In genomic region chr16:57949013-57949412, GRCh38 we compare ENCODE assay signal across 23 cellular contexts. TPM values are rescaled to one million over a fixed set of nuclear protein-coding genes. Genes with fewer than 3 reads are reported as not detected.
"Had no signal": no experiment of that assay in that cellular context is flagged by ENCODE, and none has a peak within 500 bp of the region (broad histone marks: within the 10 kb centered on the region; RNA-seq: fewer than 3 reads in every experiment).

No MANE protein-coding gene starts in this region.

- DNase-seq: activated CD8-positive, alpha-beta memory T cell treated with anti-CD3 and anti-CD28 coated beads for 24 hours; activated CD8-positive, alpha-beta memory T cell treated with anti-CD3 and anti-CD28 coated beads, Interleukin-2, amount 50 U/mL, for 4 hours; activated T-cell treated with anti-CD3 and anti-CD28 coated beads, Interleukin-2, amount 50 U/mL, for 24 hours; aorta; effector CD4-positive, alpha-beta T cell; foreskin keratinocyte; lower lobe of right lung; naive B cell; small intestine; stimulated activated CD4-positive, alpha-beta T cell treated with anti-CD3 and anti-CD28 coated beads, Interleukin-15, amount 100 ng/mL, for 24 hours; stimulated activated naive B cell treated with anti-CD40 and anti-IgM and Interleukin-4, amounts not matched to agents 10 μg/mL and 1 μg/mL and 100 μg/mL, for 72 hours; transverse colon; uterus had no signal

- H3K9me3 Mint-ChIP-seq: activated naive CD4-positive, alpha-beta T cell treated with anti-CD3 and anti-CD28 coated beads, Interleukin-2, amount 50 U/mL, for 72 hours; activated T-cell treated with anti-CD3 and anti-CD28 coated beads, Interleukin-2, amount 50 U/mL, for 24 hours; activated T-helper 17 cell treated with anti-CD3 and anti-CD28 coated beads, Interleukin-2, amount 50 U/mL, for 72 hours; dendritic cell treated with granulocyte-macrophage colony-stimulating factor and Interleukin-4, amounts not matched to agents 40 ng/mL and 50 ng/mL, for 4 days; stimulated activated naive B cell treated with anti-CD40 and anti-IgM and Interleukin-4, amounts not matched to agents 10 μg/mL and 1 μg/mL and 100 μg/mL, for 72 hours had no signal

- H3K4me3 Mint-ChIP-seq: activated T-cell treated with anti-CD3 and anti-CD28 coated beads, Interleukin-2, amount 50 U/mL, for 24 hours; activated T-helper 17 cell treated with anti-CD3 and anti-CD28 coated beads, Interleukin-2, amount 50 U/mL, for 72 hours; dendritic cell treated with granulocyte-macrophage colony-stimulating factor and Interleukin-4, amounts not matched to agents 40 ng/mL and 50 ng/mL, for 4 days; naive B cell; stimulated activated naive B cell treated with anti-CD40 and anti-IgM and Interleukin-4, amounts not matched to agents 10 μg/mL and 1 μg/mL and 100 μg/mL, for 72 hours had no signal

- H3K4me3 ChIP-seq: lower lobe of right lung, transverse colon, uterus had no signal

- H3K36me3 ChIP-seq: lower lobe of right lung, transverse colon, uterus had no signal

- H3K4me1 ChIP-seq: foreskin keratinocyte, transverse colon, uterus had no signal

- H3K4me1 Mint-ChIP-seq: activated T-helper 17 cell treated with anti-CD3 and anti-CD28 coated beads, Interleukin-2, amount 50 U/mL, for 72 hours; brain; naive B cell; stimulated activated naive B cell treated with anti-CD40 and anti-IgM and Interleukin-4, amounts not matched to agents 10 μg/mL and 1 μg/mL and 100 μg/mL, for 72 hours had no signal

- H3K27ac ChIP-seq: foreskin keratinocyte, lower lobe of right lung, transverse colon, uterus had no signal

- ATAC-seq: activated naive CD4-positive, alpha-beta T cell treated with anti-CD3 and anti-CD28 coated beads, Interleukin-2, amount 50 U/mL, for 72 hours; activated T-helper 17 cell treated with anti-CD3 and anti-CD28 coated beads, Interleukin-2, amount 50 U/mL, for 72 hours; foreskin keratinocyte; lower lobe of right lung; sciatic nerve; stimulated activated naive B cell treated with anti-CD40 and anti-IgM and Interleukin-4, amounts not matched to agents 10 μg/mL and 1 μg/mL and 100 μg/mL, for 72 hours had no signal

- H3K27me3 ChIP-seq: uterus had no signal

- H3K36me3 Mint-ChIP-seq: activated naive CD4-positive, alpha-beta T cell treated with anti-CD3 and anti-CD28 coated beads, Interleukin-2, amount 50 U/mL, for 72 hours; brain; naive B cell; stimulated activated naive B cell treated with anti-CD40 and anti-IgM and Interleukin-4, amounts not matched to agents 10 μg/mL and 1 μg/mL and 100 μg/mL, for 72 hours had no signal

- H3K9me3 ChIP-seq: lower lobe of right lung, transverse colon, uterus had no signal

- H3K27ac Mint-ChIP-seq: activated naive CD4-positive, alpha-beta T cell treated with anti-CD3 and anti-CD28 coated beads, Interleukin-2, amount 50 U/mL, for 72 hours; activated T-cell treated with anti-CD3 and anti-CD28 coated beads, Interleukin-2, amount 50 U/mL, for 24 hours; activated T-helper 17 cell treated with anti-CD3 and anti-CD28 coated beads, Interleukin-2, amount 50 U/mL, for 72 hours; dendritic cell treated with granulocyte-macrophage colony-stimulating factor and Interleukin-4, amounts not matched to agents 40 ng/mL and 50 ng/mL, for 4 days; naive B cell; stimulated activated naive B cell treated with anti-CD40 and anti-IgM and Interleukin-4, amounts not matched to agents 10 μg/mL and 1 μg/mL and 100 μg/mL, for 72 hours had no signal

- H3K27me3 Mint-ChIP-seq: activated T-cell treated with anti-CD3 and anti-CD28 coated beads, Interleukin-2, amount 50 U/mL, for 24 hours; activated T-helper 17 cell treated with anti-CD3 and anti-CD28 coated beads, Interleukin-2, amount 50 U/mL, for 72 hours had no signal

RNA-seq across cellular contexts. Expression of gene CNGB1, which starts 21.9 kb away (rescaled TPM):
- total RNA-seq: activated T-helper 17 cell treated with anti-CD3 and anti-CD28 coated beads, Interleukin-2, amount 50 U/mL, for 72 hours; aorta; cardiac septum; chondrocyte; mesenteric fat pad; omental fat pad; posterior vena cava; sciatic nerve; uterus had no signal
- polyA plus RNA-seq: aorta had no signal
